Comparison of ENCODE assay signal across 32 cellular contexts in genomic region chr1:157703981-157704380, GRCh38. TPM values are rescaled to one million over a fixed set of nuclear protein-coding genes. Genes with fewer than 3 reads are reported as not detected.
"Had no signal": no experiment of that assay in that cellular context is flagged by ENCODE, and none has a peak within 500 bp of the region (broad histone marks: within the 10 kb centered on the region; RNA-seq: fewer than 3 reads in every experiment).

No MANE protein-coding gene starts in this region.

- H3K27ac Mint-ChIP-seq: activated T-cell treated with anti-CD3 and anti-CD28 coated beads, Interleukin-2, amount 50 U/mL, for 24 hours; activated T-helper 17 cell treated with anti-CD3 and anti-CD28 coated beads, Interleukin-2, amount 50 U/mL, for 72 hours; dendritic cell treated with granulocyte-macrophage colony-stimulating factor and Interleukin-4, amounts not matched to agents 40 ng/mL and 50 ng/mL, for 4 days; nephron progenitor cell; T-helper 2 cell treated with Interferon-gamma antibody and Interleukin-4, amounts not matched to agents 5 μg/mL and 100 μg/mL, for 36 hours had no signal

- ATAC-seq: activated T-helper 17 cell treated with anti-CD3 and anti-CD28 coated beads, Interleukin-2, amount 50 U/mL, for 72 hours; foreskin keratinocyte; heart left ventricle; sciatic nerve; upper lobe of right lung had no signal

- H3K27me3 ChIP-seq: brain microvascular endothelial cell, esophagus muscularis mucosa, foreskin keratinocyte, ovary, thyroid gland had no signal

- H3K36me3 ChIP-seq: brain microvascular endothelial cell, esophagus muscularis mucosa, heart left ventricle, left ventricle myocardium inferior, neutrophil, ovary, prostate gland, stomach, thyroid gland, upper lobe of right lung had no signal

- H3K4me3 ChIP-seq: esophagus muscularis mucosa, heart left ventricle, left ventricle myocardium inferior, lung, ovary, prostate gland, skin epidermis, stomach, thyroid gland, upper lobe of right lung had no signal

- H3K4me3 Mint-ChIP-seq: activated T-cell treated with anti-CD3 and anti-CD28 coated beads, Interleukin-2, amount 50 U/mL, for 24 hours; activated T-helper 17 cell treated with anti-CD3 and anti-CD28 coated beads, Interleukin-2, amount 50 U/mL, for 72 hours; dendritic cell treated with granulocyte-macrophage colony-stimulating factor and Interleukin-4, amounts not matched to agents 40 ng/mL and 50 ng/mL, for 4 days; nephron progenitor cell; T-helper 2 cell treated with Interferon-gamma antibody and Interleukin-4, amounts not matched to agents 5 μg/mL and 100 μg/mL, for 36 hours had no signal

- H3K4me1 ChIP-seq: esophagus muscularis mucosa, foreskin keratinocyte, heart left ventricle, left ventricle myocardium inferior, prostate gland, stomach, thyroid gland, upper lobe of right lung had no signal

- H3K4me1 Mint-ChIP-seq: activated T-helper 17 cell treated with anti-CD3 and anti-CD28 coated beads, Interleukin-2, amount 50 U/mL, for 72 hours; nephron progenitor cell had no signal

- H3K9me3 Mint-ChIP-seq: activated T-cell treated with anti-CD3 and anti-CD28 coated beads, Interleukin-2, amount 50 U/mL, for 24 hours; activated T-helper 17 cell treated with anti-CD3 and anti-CD28 coated beads, Interleukin-2, amount 50 U/mL, for 72 hours; dendritic cell treated with granulocyte-macrophage colony-stimulating factor and Interleukin-4, amounts not matched to agents 40 ng/mL and 50 ng/mL, for 4 days; nephron progenitor cell; T-helper 2 cell treated with Interferon-gamma antibody and Interleukin-4, amounts not matched to agents 5 μg/mL and 100 μg/mL, for 36 hours had no signal

- H3K27ac ChIP-seq: brain microvascular endothelial cell, esophagus muscularis mucosa, foreskin keratinocyte, heart left ventricle, left ventricle myocardium inferior, neutrophil, ovary, prostate gland, skin epidermis, stomach, thyroid gland, upper lobe of right lung had no signal

- DNase-seq: activated CD4-positive, alpha-beta T cell treated with anti-CD3 and anti-CD28 coated beads for 4 hours; activated CD4-positive, alpha-beta T cell treated with anti-CD3 and anti-CD28 coated beads, Interleukin-2, amount 50 U/mL, for 4 hours; activated CD8-positive, alpha-beta memory T cell treated with anti-CD3 and anti-CD28 coated beads, Interleukin-2, amount 50 U/mL, for 4 hours; activated gamma-delta T cell treated with Interleukin-2 at 50 U/mL for 16 hours; activated naive CD4-positive, alpha-beta T cell treated with anti-CD3 and anti-CD28 coated beads, Interleukin-2, amount 50 U/mL, for 16 hours; activated T-cell treated with anti-CD3 and anti-CD28 coated beads, Interleukin-2, amount 50 U/mL, for 24 hours; amniotic stem cell; brain microvascular endothelial cell; caudate nucleus; foreskin keratinocyte; heart left ventricle; left ventricle myocardium inferior; mesendoderm; nephron progenitor cell; ovary; retina; stimulated activated CD4-positive, alpha-beta T cell treated with anti-CD3 and anti-CD28 coated beads, Interleukin-12 subunit alpha, Interleukin-12 subunit beta, amount 100 ng/mL, for 4 hours; stimulated activated CD4-positive, alpha-beta T cell treated with anti-CD3 and anti-CD28 coated beads, Interleukin-4, amount 100 ng/mL, for 1 hour; stomach; T-helper 1 cell; thyroid gland; upper lobe of right lung had no signal

- H3K9me3 ChIP-seq: esophagus muscularis mucosa, neutrophil, ovary, prostate gland, stomach, thyroid gland, upper lobe of right lung had no signal

RNA-seq across cellular contexts. Expression of gene FCRL3, which starts 3.4 kb away (rescaled TPM):
- total RNA-seq: astrocyte, foreskin keratinocyte had no signal
- polyA plus RNA-seq: foreskin keratinocyte had no signal
